Comparison of ENCODE assay signal across 19 cellular contexts in the genomic region with DNA sequence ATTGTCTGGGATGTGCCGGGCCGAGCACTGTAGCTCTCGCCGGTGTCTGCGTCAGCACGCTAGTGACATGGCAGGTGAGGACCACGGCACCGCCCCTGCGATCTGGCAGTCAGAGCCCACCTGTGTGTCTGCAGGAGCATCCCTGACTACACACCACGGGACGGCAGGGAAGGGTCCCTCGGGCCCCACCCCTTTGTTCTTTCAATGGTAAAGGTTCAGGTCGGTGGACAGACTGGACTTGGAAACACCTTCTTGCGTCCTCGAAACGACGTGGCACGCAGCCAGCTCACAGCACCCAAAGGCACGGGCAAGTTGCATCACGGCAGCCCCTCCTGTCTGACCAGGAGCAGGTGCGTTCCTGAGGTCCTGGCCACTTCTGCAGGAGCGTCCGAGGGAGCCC. TPM values are rescaled to one million over a fixed set of nuclear protein-coding genes. Genes with fewer than 3 reads are reported as not detected.
DNase-seq lines count a peak whose midpoint lies in the region; ATAC-seq and TF ChIP-seq lines count a peak whose summit lies in the region.
"Had no signal": no experiment of that assay in that cellular context is flagged by ENCODE, and none has a peak within 500 bp of the region (broad histone marks: within the 10 kb centered on the region; RNA-seq: fewer than 3 reads in every experiment).

No MANE protein-coding gene starts in this region.

- no peak overlapping the region for H2BK120ac ChIP-seq in trophoblast cell (ENCODE audit: insufficient read depth, low read length, poor library complexity)

- H2BK5ac ChIP-seq in trophoblast cell (ENCODE audit: low read depth, low read length, poor library complexity) = no peak overlapping the region

- POLR2A ChIA-PET in Panc1 (lab: Charles Lee) = no interaction called here

- BruUV-seq in Panc1 (replicated peaks; lab: Mats Ljungman, UMichigan) = no TSS peak

- H4K12ac ChIP-seq in trophoblast cell (ENCODE audit: low read depth, low read length) = no peak overlapping the region

- H2BK12ac ChIP-seq in trophoblast cell (ENCODE audit: low read length) = peak overlapping the region; percentile 8

- no peak overlapping the region for H3K4me3 ChIP-seq in right cardiac atrium (ENCODE audit: low read length)
- no peak overlapping the region for H3K4me3 ChIP-seq in Panc1 (ENCODE audit: low read depth in 2 of 2, low read length in 2 of 2)
- no peak overlapping the region for H3K4me3 ChIP-seq in trophoblast cell (ENCODE audit: low read depth, low read length)
- H3K4me3 ChIP-seq in vagina = no peak overlapping the region
- no peak overlapping the region for H3K4me3 ChIP-seq in SJCRH30
- H3K4me3 ChIP-seq: testis had no signal

- no peak overlapping the region for H3K9ac ChIP-seq in trophoblast cell (ENCODE audit: low read length)
- H3K9ac ChIP-seq: neural progenitor cell had no signal

- H3K14ac ChIP-seq in trophoblast cell (ENCODE audit: low read length) = no peak overlapping the region

- H4K91ac ChIP-seq in trophoblast cell (ENCODE audit: low read depth, low read length) = peak overlapping the region; percentile 1

- H3K79me2 ChIP-seq in trophoblast cell (ENCODE audit: control insufficient read depth, insufficient read depth, low read length, poor library complexity) = peaks cover 3% of the 10 kb centered on the region

- no peak overlapping the region for H3K4me2 ChIP-seq in trophoblast cell (ENCODE audit: low read length)

- peak; percentile 33 to 72 (median 68) for DNase-seq in right cardiac atrium
- no peak for DNase-seq in left cardiac atrium
- no peak for DNase-seq in Panc1 (ENCODE audit: low read depth, low spot score)
- no peak for DNase-seq in trophoblast cell
- no peak for DNase-seq in vagina (ENCODE audit: extremely low spot score in 2 of 2)
- no peak for DNase-seq in SJCRH30
- DNase-seq: activated CD8-positive, alpha-beta T cell treated with anti-CD3 and anti-CD28 coated beads for 36 hours; activated T-cell treated with anti-CD3 and anti-CD28 coated beads, Interleukin-2, amount 50 U/mL, for 4 hours; Calu3; kidney glomerular epithelial cell; midbrain; NCI-H2029; NCI-H774; T-cell; testis had no signal

- no peak overlapping the region for H3K18ac ChIP-seq in trophoblast cell (ENCODE audit: low read length)

- no peak overlapping the region for H3K4ac ChIP-seq in trophoblast cell (ENCODE audit: low read depth, low read length)

- CTCF ChIA-PET in Panc1 (lab: Charles Lee) = no interaction called here

- H3K27me3 ChIP-seq in right cardiac atrium (ENCODE audit: control insufficient read depth, insufficient read depth) (no peaks in the 10 kb centered on the region), Panc1 (ENCODE audit: control insufficient read depth, insufficient read depth, low read length) (no peaks in the 10 kb centered on the region), trophoblast cell (ENCODE audit: insufficient read depth, low read length) (peaks cover 5% of the 10 kb centered on the region), vagina (no peaks in the 10 kb centered on the region), SJCRH30 (peaks cover 39% of the 10 kb centered on the region)
- H3K27me3 ChIP-seq: testis had no signal

- H2AK5ac ChIP-seq in trophoblast cell (ENCODE audit: low read length) = no peak overlapping the region

- intact Hi-C loops in right cardiac atrium (cut with DNase I) = no loop called here
- intact Hi-C loops in left cardiac atrium (cut with DNase I) = no loop called here
- intact Hi-C loops in Panc1 (cut with micrococcal nuclease; ENCODE audit: unreplicated experiment) = no loop called here
- intact Hi-C loops in vagina (cut with DNase I) = no loop called here

- no peak for ATAC-seq in right cardiac atrium
- ATAC-seq in left cardiac atrium = no peak
- no peak for ATAC-seq in Panc1
- ATAC-seq: activated CD8-positive, alpha-beta T cell treated with anti-CD3 and anti-CD28 coated beads for 36 hours; activated naive CD4-positive, alpha-beta T cell treated with anti-CD3 and anti-CD28 coated beads, Interleukin-2, amount 50 U/mL, for 72 hours; activated T-cell treated with anti-CD3 and anti-CD28 coated beads, Interleukin-2, amount 50 U/mL, for 4 hours; T-cell had no signal

- peaks cover 9% of the 10 kb centered on the region for H3K79me1 ChIP-seq in trophoblast cell (ENCODE audit: low read length)

- in situ Hi-C loops in Panc1 (cut with HindIII; ENCODE audit: low pct_unique_long_range_greater_than_20kb, low sequenced_read_pairs) = no loop called here

- WGBS in right cardiac atrium = 49% methylated on average over 23 of the region's 23 CpGs
- no CpG with 5 or more reads among the region's 23 CpGs for WGBS in trophoblast cell (ENCODE audit: extremely low coverage, insufficient coverage, insufficient read length)

- H3K27ac ChIP-seq in right cardiac atrium (ENCODE audit: low read length) (no peak overlapping the region), Panc1 (ENCODE audit: low read length) (peak overlapping the region; percentile 52; the same call in 1 of the 2 replicates), trophoblast cell (ENCODE audit: low read depth, low read length) (no peak overlapping the region), vagina (no peak overlapping the region), SJCRH30 (no peak overlapping the region)
- H3K27ac ChIP-seq: coronary artery, neural progenitor cell, testis had no signal

- H2AFZ ChIP-seq in trophoblast cell (ENCODE audit: insufficient read depth, low read length, poor library complexity) = no peak overlapping the region
- H2AFZ ChIP-seq: neural progenitor cell had no signal

- no peak for TF ChIP-seq POLR2A in vagina (IDR thresholded peaks at IDR 0.05)

- H3K23ac ChIP-seq in trophoblast cell (ENCODE audit: low read length) = no peak overlapping the region

- no peaks in the 10 kb centered on the region for H3K9me3 ChIP-seq in right cardiac atrium (ENCODE audit: control insufficient read depth, low read length)
- no peaks in the 10 kb centered on the region for H3K9me3 ChIP-seq in Panc1 (ENCODE audit: control insufficient read depth, insufficient read depth, low read depth, low read length)
- H3K9me3 ChIP-seq in trophoblast cell (ENCODE audit: insufficient read depth, low read depth, low read length) = peaks cover 12% of the 10 kb centered on the region
- H3K9me3 ChIP-seq in vagina = no peaks in the 10 kb centered on the region
- H3K9me3 ChIP-seq in SJCRH30 (replicated peaks) = no peaks in the 10 kb centered on the region
- H3K9me3 ChIP-seq: testis had no signal

- TF ChIP-seq CTCF in Panc1 (IDR thresholded peaks at IDR 0.05) (no peak), vagina (IDR thresholded peaks at IDR 0.05) (no peak)

- no peak overlapping the region for H4K8ac ChIP-seq in trophoblast cell (ENCODE audit: low read depth, low read length)

- peaks cover 2% of the 10 kb centered on the region for H3K4me1 ChIP-seq in right cardiac atrium (ENCODE audit: control insufficient read depth, insufficient read depth, low read length)
- peaks cover 74% of the 10 kb centered on the region for H3K4me1 ChIP-seq in Panc1 (ENCODE audit: control insufficient read depth, insufficient read depth, low read length)
- peaks cover 21 to 29% of the 10 kb centered on the region in 2 experiments for H3K4me1 ChIP-seq in trophoblast cell (ENCODE audit: control insufficient read depth in 1 of 2, insufficient read depth in 2 of 2, low read length in 2 of 2)
- peaks cover 44% of the 10 kb centered on the region for H3K4me1 ChIP-seq in vagina
- peaks cover 35% of the 10 kb centered on the region for H3K4me1 ChIP-seq in SJCRH30

- H3K36me3 ChIP-seq in Panc1 (ENCODE audit: control insufficient read depth, insufficient read depth, low read length) (no peaks in the 10 kb centered on the region), trophoblast cell (ENCODE audit: control insufficient read depth in 1 of 2, insufficient read depth in 2 of 2, low read length in 2 of 2) (peaks cover 4 to 5% of the 10 kb centered on the region in 2 experiments), vagina (no peaks in the 10 kb centered on the region), SJCRH30 (no peaks in the 10 kb centered on the region)
- H3K36me3 ChIP-seq: neural progenitor cell had no signal

RNA-seq across cellular contexts. Expression of gene SAMD11, which starts 3.7 kb away (rescaled TPM):
- 10 to 100 TPM in 3 of 4 donors, 1 to 10 TPM in 1; 6.9 to 27.2 (median 11.4) TPM for total RNA-seq in right cardiac atrium
- 7.8 TPM for polyA plus RNA-seq in right cardiac atrium
- total RNA-seq in left cardiac atrium = 1 to 10 TPM; 5.1 to 7.5 TPM
- total RNA-seq in Panc1 (2021; ENCODE audit: unreplicated experiment) = 51.8 TPM
- polyA plus RNA-seq in Panc1 (2012; ENCODE audit: insufficient read length) = 50.7 TPM
- 16.6 and 18.4 TPM in 2 replicates for polyA plus RNA-seq in trophoblast cell (2013)
- 33.9 TPM for total RNA-seq in vagina
- total RNA-seq in SJCRH30 (2014; rRNA removed; shearing (Covaris generic)) = 39.0 and 39.2 TPM in 2 replicates
- total RNA-seq: activated CD8-positive, alpha-beta T cell treated with anti-CD3 and anti-CD28 coated beads for 36 hours; activated naive CD4-positive, alpha-beta T cell treated with anti-CD3 and anti-CD28 coated beads, Interleukin-2, amount 50 U/mL, for 72 hours; activated T-cell treated with anti-CD3 and anti-CD28 coated beads, Interleukin-2, amount 50 U/mL, for 4 hours; MCF 10A had no signal

RNA-seq across cellular contexts. Expression of gene NOC2L, which starts 39.0 kb away (rescaled TPM):
- total RNA-seq in right cardiac atrium (10 to 100 TPM; 43.6 to 48.6 (median 45.5) TPM), left cardiac atrium (10 to 100 TPM; 38.1 to 48.7 TPM), Panc1 (2021; ENCODE audit: unreplicated experiment) (193 TPM), vagina (42.5 TPM)
- polyA plus RNA-seq in right cardiac atrium = 44.3 TPM
- 179 TPM for polyA plus RNA-seq in Panc1 (2012; ENCODE audit: insufficient read length)
- polyA plus RNA-seq in trophoblast cell (2013) = 41.5 and 42.0 TPM in 2 replicates
- total RNA-seq in SJCRH30 (2014; rRNA removed; shearing (Covaris generic)) = 147 and 150 TPM in 2 replicates

RNA-seq across cellular contexts. Expression of gene KLHL17, which starts 40.4 kb away (rescaled TPM):
- total RNA-seq in right cardiac atrium (1 to 10 TPM; 5.0 to 9.7 (median 6.6) TPM), left cardiac atrium (1 to 10 TPM; 5.7 to 8.2 TPM), Panc1 (2021; ENCODE audit: unreplicated experiment) (58.8 TPM), vagina (19.6 TPM)
- polyA plus RNA-seq in right cardiac atrium = 5.3 TPM
- 82.0 TPM for polyA plus RNA-seq in Panc1 (2012; ENCODE audit: insufficient read length)
- polyA plus RNA-seq in trophoblast cell (2013) = 18.1 and 18.5 TPM in 2 replicates
- 8.4 and 15.1 TPM in 2 replicates for total RNA-seq in SJCRH30 (2014; rRNA removed; shearing (Covaris generic))

RNA-seq across cellular contexts. Expression of gene PLEKHN1, which starts 46.3 kb away (rescaled TPM):
- total RNA-seq in right cardiac atrium (under 1 TPM in 1 of 4 donors, not detected in 3; 0.41 TPM), left cardiac atrium (under 1 TPM; 0.38 to 0.50 TPM), Panc1 (2021; ENCODE audit: unreplicated experiment) (9.8 TPM), vagina (15.2 TPM)
- 0.14 TPM for polyA plus RNA-seq in right cardiac atrium
- polyA plus RNA-seq in Panc1 (2012; ENCODE audit: insufficient read length) = 12.0 TPM
- 1.9 and 2.1 TPM in 2 replicates for polyA plus RNA-seq in trophoblast cell (2013)
- 0.04 and 0.05 TPM in 2 replicates for total RNA-seq in SJCRH30 (2014; rRNA removed; shearing (Covaris generic))

Comparison
In these comparisons a context has a peak if more than half of its experiments do, and no peak if none do; other contexts are left out.
1. DNase-seq: peak in right cardiac atrium (3 of 3); none in left cardiac atrium (single experiment), Panc1 (single experiment), trophoblast cell (0 of 2), vagina (0 of 2) and SJCRH30 (0 of 2).